ENCODE assay signal across 32 cellular contexts in genomic region chr3:60585918-60586317, GRCh38.
DNase-seq lines count a peak whose midpoint lies in the region; ATAC-seq and TF ChIP-seq lines count a peak whose summit lies in the region.
"Had no signal": no experiment of that assay in that cellular context is flagged by ENCODE, and none has a peak within 500 bp of the region (broad histone marks: within the 10 kb centered on the region; RNA-seq: fewer than 3 reads in every experiment).

No MANE protein-coding gene starts in this region.

- H3K9me2 ChIP-seq in PC-9 (ENCODE audit: insufficient read depth), result no peaks in the 10 kb centered on the region

- H3K27ac Mint-ChIP-seq in naive B cell, result no peak overlapping the region
- H3K27ac Mint-ChIP-seq: activated CD8-positive, alpha-beta memory T cell treated with anti-CD3 and anti-CD28 coated beads, Interleukin-2, amount 10 ng/mL, durations not matched to agents 7 days and 5 days; activated naive CD8-positive, alpha-beta T cell treated with anti-CD3 and anti-CD28 coated beads, Interleukin-2, amount 10 ng/mL, durations not matched to agents 7 days and 5 days had no signal

- H3K4me1 ChIP-seq in PC-9 (replicated peaks; ENCODE audit: insufficient read depth), result no peaks in the 10 kb centered on the region
- H3K4me1 ChIP-seq: BLaER1, right atrium auricular region, SJCRH30, upper lobe of right lung had no signal

- intact Hi-C loops in PC-9 (cut with micrococcal nuclease; ENCODE audit: unreplicated experiment), result loop anchor here (10.0 kb wide), 1 partner anchor 159 kb away; no protein-coding TSS in a partner anchor

- peaks cover 5 to 11% (median 10%) of the 10 kb centered on the region in 3 donors for H3K4me1 Mint-ChIP-seq in naive B cell
- H3K4me1 Mint-ChIP-seq: activated CD8-positive, alpha-beta memory T cell treated with anti-CD3 and anti-CD28 coated beads, Interleukin-2, amount 10 ng/mL, durations not matched to agents 7 days and 5 days; activated naive CD8-positive, alpha-beta T cell treated with anti-CD3 and anti-CD28 coated beads, Interleukin-2, amount 10 ng/mL, durations not matched to agents 7 days and 5 days had no signal

- no peaks in the 10 kb centered on the region for H3K9me3 Mint-ChIP-seq in naive B cell

- POLR2A ChIA-PET in PC-9 (lab: Charles Lee; ENCODE audit: unreplicated experiment), result no interaction called here

- TF ChIP-seq CTCF in PC-9 (conservative IDR thresholded peaks at IDR 0.05), result no peak

- no peaks in the 10 kb centered on the region for H3K27me3 ChIP-seq in PC-9 (ENCODE audit: insufficient read depth, low read depth)
- H3K27me3 ChIP-seq: BLaER1, heart right ventricle, right atrium auricular region, SJCRH30, upper lobe of right lung had no signal

- H3K36me3 ChIP-seq in PC-9 (ENCODE audit: low read depth), result no peaks in the 10 kb centered on the region
- H3K36me3 ChIP-seq: BLaER1, heart right ventricle, left ventricle myocardium inferior, right atrium auricular region, SJCRH30, upper lobe of right lung had no signal

- no peaks in the 10 kb centered on the region for H3F3A ChIP-seq in PC-9 (ENCODE audit: insufficient read depth, low read depth)

- no peaks in the 10 kb centered on the region for H3K79me2 ChIP-seq in PC-9 (ENCODE audit: low read depth)

- H3K4me3 ChIP-seq in PC-9, result no peak overlapping the region
- H3K4me3 ChIP-seq: BLaER1, heart right ventricle, left ventricle myocardium inferior, right atrium auricular region, SJCRH30, upper lobe of right lung had no signal

- no peaks in the 10 kb centered on the region for H4K20me1 ChIP-seq in PC-9 (ENCODE audit: insufficient read depth)
- H4K20me1 ChIP-seq: BLaER1 had no signal

- H3K36me3 Mint-ChIP-seq in naive B cell, result no peaks in the 10 kb centered on the region
- H3K36me3 Mint-ChIP-seq: activated CD8-positive, alpha-beta memory T cell treated with anti-CD3 and anti-CD28 coated beads, Interleukin-2, amount 10 ng/mL, durations not matched to agents 7 days and 5 days; activated naive CD8-positive, alpha-beta T cell treated with anti-CD3 and anti-CD28 coated beads, Interleukin-2, amount 10 ng/mL, durations not matched to agents 7 days and 5 days had no signal

- ATAC-seq in GM19324 (IDR thresholded peaks at IDR 0.05; ENCODE audit: low FRiP score, unreplicated experiment) (peak; percentile 67), HG02588 (IDR thresholded peaks at IDR 0.05; ENCODE audit: unreplicated experiment) (peak; percentile 59), HG03378 (IDR thresholded peaks at IDR 0.05; ENCODE audit: unreplicated experiment) (peak; percentile 63), naive B cell (ENCODE audit: low read depth in 2 of 2) (peak; percentile 73 to 91)
- ATAC-seq: activated CD8-positive, alpha-beta memory T cell treated with anti-CD3 and anti-CD28 coated beads, Interleukin-2, amount 10 ng/mL, durations not matched to agents 7 days and 5 days; heart right ventricle; stimulated activated naive CD8-positive, alpha-beta T cell treated with anti-CD3 and anti-CD28 coated beads, Interleukin-15, Interleukin-2, amounts not matched to agents 100 U/mL and 50 U/mL, for 24 hours; upper lobe of right lung had no signal

- H3K27ac ChIP-seq in PC-9, result no peak overlapping the region
- H3K27ac ChIP-seq: BLaER1, heart right ventricle, HL-60, left ventricle myocardium inferior, right atrium auricular region, SJCRH30, upper lobe of right lung had no signal

- no peak overlapping the region for H3K4me3 Mint-ChIP-seq in naive B cell
- H3K4me3 Mint-ChIP-seq: activated CD8-positive, alpha-beta memory T cell treated with anti-CD3 and anti-CD28 coated beads, Interleukin-2, amount 10 ng/mL, durations not matched to agents 7 days and 5 days; activated naive CD8-positive, alpha-beta T cell treated with anti-CD3 and anti-CD28 coated beads, Interleukin-2, amount 10 ng/mL, durations not matched to agents 7 days and 5 days had no signal

- no peaks in the 10 kb centered on the region for H3K9me3 ChIP-seq in PC-9 (ENCODE audit: insufficient read depth, low read depth)
- H3K9me3 ChIP-seq: BLaER1, heart right ventricle, right atrium auricular region, SJCRH30, upper lobe of right lung had no signal

- DNase-seq in naive B cell (peak; percentile 17), HuH-7 (ENCODE audit: low spot score) (no peak), HK-2 (ENCODE audit: unreplicated experiment) (no peak), PC-9 (no peak), EL (no peak)
- DNase-seq: activated CD4-positive, alpha-beta T cell treated with anti-CD3 and anti-CD28 coated beads, Interleukin-2, amount 50 U/mL, for 4 hours; activated CD8-positive, alpha-beta memory T cell treated with anti-CD3 and anti-CD28 coated beads, Interleukin-2, amount 10 ng/mL, durations not matched to agents 7 days and 5 days; activated gamma-delta T cell treated with Interleukin-2 at 50 U/mL for 16 hours; activated naive CD8-positive, alpha-beta T cell treated with anti-CD3 and anti-CD28 coated beads, Interleukin-2, amount 10 ng/mL, durations not matched to agents 7 days and 5 days; activated T-cell treated with anti-CD3 and anti-CD28 coated beads, Interleukin-2, amount 50 U/mL, for 48 hours; aorta; DMS153; foreskin melanocyte; GDM1; heart right ventricle; KG1; left ventricle myocardium inferior; NCI-H1436; NCI-H2081; NCI-H2227 treated with DMSO at 0.1 percent for 48 hours; NCI-H69; SJCRH30; small intestine; stimulated activated naive CD8-positive, alpha-beta T cell treated with anti-CD3 and anti-CD28 coated beads, Interleukin-15, Interleukin-2, amounts not matched to agents 100 U/mL and 50 U/mL, for 24 hours; T-helper 9 cell; upper lobe of right lung had no signal

- BruUV-seq in PC-9 (replicated peaks; lab: Mats Ljungman, UMichigan), result no TSS peak

- H3K27me3 Mint-ChIP-seq in naive B cell, result no peaks in the 10 kb centered on the region
- H3K27me3 Mint-ChIP-seq: activated CD8-positive, alpha-beta memory T cell treated with anti-CD3 and anti-CD28 coated beads, Interleukin-2, amount 10 ng/mL, durations not matched to agents 7 days and 5 days; activated naive CD8-positive, alpha-beta T cell treated with anti-CD3 and anti-CD28 coated beads, Interleukin-2, amount 10 ng/mL, durations not matched to agents 7 days and 5 days had no signal

- CTCF ChIA-PET in PC-9 (lab: Charles Lee), result no interaction called here

- no peak overlapping the region for H2AFZ ChIP-seq in PC-9

- H3K4me2 ChIP-seq in PC-9, result no peak overlapping the region
- H3K4me2 ChIP-seq: BLaER1 had no signal
